Comparison of ENCODE assay signal across 28 cellular contexts in genomic region chr16:63135069-63135468, GRCh38.
"Had no signal": no experiment of that assay in that cellular context is flagged by ENCODE, and none has a peak within 500 bp of the region (broad histone marks: within the 10 kb centered on the region; RNA-seq: fewer than 3 reads in every experiment).

No MANE protein-coding gene starts in this region.

- H2AFZ ChIP-seq: neural progenitor cell, parathyroid adenoma had no signal

- H3K36me3 ChIP-seq: neural progenitor cell, ovary, spleen, suprapubic skin, tibial artery, transverse colon, upper lobe of right lung, uterus had no signal

- H3K27me3 ChIP-seq: neural progenitor cell, ovary, spleen, suprapubic skin, testis, tibial artery, transverse colon, upper lobe of right lung, uterus had no signal

- H3K27ac ChIP-seq: neural progenitor cell, ovary, parathyroid adenoma, psoas muscle, skin epidermis, spleen, suprapubic skin, testis, tibial artery, transverse colon, upper lobe of right lung, uterus had no signal

- H3K79me2 ChIP-seq: parathyroid adenoma had no signal

- ATAC-seq: natural killer cell; psoas muscle; right cardiac atrium; sciatic nerve; stimulated activated memory B cell treated with anti-CD40 and anti-IgM and Interleukin-4, amounts not matched to agents 10 μg/mL and 1 μg/mL and 100 μg/mL, for 72 hours; stimulated activated naive CD8-positive, alpha-beta T cell treated with anti-CD3 and anti-CD28 coated beads, Interleukin-15, amount 100 ng/mL, for 72 hours; stimulated activated naive CD8-positive, alpha-beta T cell treated with anti-CD3 and anti-CD28 coated beads, Interleukin-15, Interleukin-2, amounts not matched to agents 100 U/mL and 50 U/mL, for 24 hours; upper lobe of right lung had no signal

- DNase-seq: natural killer cell; occipital lobe; ovary; posterior cingulate gyrus; psoas muscle; right cardiac atrium; spleen; stimulated activated CD4-positive, alpha-beta T cell treated with anti-CD3 and anti-CD28 coated beads, Interleukin-12 subunit alpha, Interleukin-12 subunit beta, amount 100 ng/mL, for 4 hours; stimulated activated CD4-positive, alpha-beta T cell treated with anti-CD3 and anti-CD28 coated beads, Interleukin-1b, Interleukin-23, amount 100 ng/mL, for 48 hours; stimulated activated CD4-positive, alpha-beta T cell treated with anti-CD3 and anti-CD28 coated beads, Interleukin-4, amount 100 ng/mL, for 1 hour; stimulated activated CD4-positive, alpha-beta T cell treated with anti-CD3 and anti-CD28 coated beads, Interleukin-4, amount 100 ng/mL, for 4 hours; stimulated activated CD8-positive, alpha-beta memory T cell treated with anti-CD3 and anti-CD28 coated beads, Interleukin-4, amount 100 ng/mL, for 48 hours; stimulated activated naive CD4-positive, alpha-beta T cell; stimulated activated naive CD8-positive, alpha-beta T cell treated with anti-CD3 and anti-CD28 coated beads, Interleukin-15, amount 100 ng/mL, for 72 hours; stimulated activated naive CD8-positive, alpha-beta T cell treated with anti-CD3 and anti-CD28 coated beads, Interleukin-15, Interleukin-2, amounts not matched to agents 100 U/mL and 50 U/mL, for 24 hours; substantia nigra; testis; tibial artery; transverse colon; upper lobe of right lung; uterus had no signal

- H3K9me3 ChIP-seq: ovary, psoas muscle, suprapubic skin, testis, tibial artery, transverse colon, upper lobe of right lung, uterus had no signal

- H3K9ac ChIP-seq: neural progenitor cell, parathyroid adenoma had no signal

- H3K4me3 ChIP-seq: neural progenitor cell, ovary, psoas muscle, skin epidermis, smooth muscle cell, spleen, suprapubic skin, testis, tibial artery, transverse colon, upper lobe of right lung, uterus had no signal

- H3K4me2 ChIP-seq: neural progenitor cell, smooth muscle cell had no signal

- H3K4me1 ChIP-seq: neural progenitor cell, parathyroid adenoma, psoas muscle, spleen, suprapubic skin, testis, tibial artery, transverse colon, upper lobe of right lung, uterus had no signal
